25 cellular contexts compared by ENCODE assay signal in genomic region chr16:4982056-4982867, GRCh38. TPM values are rescaled to one million over a fixed set of nuclear protein-coding genes. Genes with fewer than 3 reads are reported as not detected.
DNase-seq lines count a peak whose midpoint lies in the region; ATAC-seq, FAIRE-seq and TF ChIP-seq lines count a peak whose summit lies in the region.
"Had no signal": no experiment of that assay in that cellular context is flagged by ENCODE, and none has a peak within 500 bp of the region (broad histone marks: within the 10 kb centered on the region; RNA-seq: fewer than 3 reads in every experiment).

No MANE protein-coding gene starts in this region.

- H3K27ac ChIP-seq in IMR-90 (ENCODE audit: insufficient read depth, low read length) = no peak overlapping the region
- peak overlapping the region; percentile 49 to 94 (median 89) for H3K27ac ChIP-seq in dorsolateral prefrontal cortex
- H3K27ac ChIP-seq in layer of hippocampus (ENCODE audit: low read depth, low read length) = peak overlapping the region; percentile 72
- peak overlapping the region; percentile 98 for H3K27ac ChIP-seq in skeletal muscle tissue (ENCODE audit: low read depth, low read length)
- H3K27ac ChIP-seq in transverse colon = no peak overlapping the region
- H3K27ac ChIP-seq: coronary artery, hepatocyte, PC-9, SK-N-MC had no signal

- dilution Hi-C loops in IMR-90 (cut with HindIII; ENCODE audit: low sequenced_read_pairs, unreplicated experiment) = no loop called here

- no peak overlapping the region for H2BK20ac ChIP-seq in IMR-90 (ENCODE audit: low read depth, low read length)

- peaks cover 25% of the 10 kb centered on the region for H3K27me3 ChIP-seq in IMR-90 (ENCODE audit: control insufficient read depth, insufficient read depth, low read length)
- H3K27me3 ChIP-seq in dorsolateral prefrontal cortex = no peaks in the 10 kb centered on the region
- no peaks in the 10 kb centered on the region for H3K27me3 ChIP-seq in layer of hippocampus (ENCODE audit: control insufficient read depth, insufficient read depth, low read length)
- H3K27me3 ChIP-seq in skeletal muscle tissue (ENCODE audit: control insufficient read depth in 3 of 3, insufficient read depth in 3 of 3, low read length in 3 of 3) = no peaks in the 10 kb centered on the region
- peaks cover 22% of the 10 kb centered on the region for H3K27me3 ChIP-seq in MG63
- H3K27me3 ChIP-seq in transverse colon = peaks cover 15% of the 10 kb centered on the region

- H3K79me1 ChIP-seq in IMR-90 (ENCODE audit: low read depth in 1 of 2, low read length in 2 of 2) = no peaks in the 10 kb centered on the region

- no peak for TF ChIP-seq EP300 in transverse colon (IDR thresholded peaks at IDR 0.05; ENCODE audit: low read depth)

- H3K4me1 ChIP-seq in IMR-90 (ENCODE audit: control insufficient read depth, insufficient read depth, low read length) = no peaks in the 10 kb centered on the region
- peaks cover 26 to 37% (median 36%) of the 10 kb centered on the region in 3 donors for H3K4me1 ChIP-seq in skeletal muscle tissue (ENCODE audit: control insufficient read depth in 3 of 3, insufficient read depth in 3 of 3, low read length in 3 of 3)
- no peaks in the 10 kb centered on the region for H3K4me1 ChIP-seq in transverse colon

- no peaks in the 10 kb centered on the region for H3K9me1 ChIP-seq in IMR-90 (ENCODE audit: insufficient read depth, low read length)

- no peak for TF ChIP-seq POLR2A in IMR-90 (IDR thresholded peaks at IDR 0.05; ENCODE audit: low read depth, low read length)
- no peak for TF ChIP-seq POLR2A in GM12891 (IDR thresholded peaks at IDR 0.05; ENCODE audit: low read depth, low read length)
- no peak for TF ChIP-seq POLR2A in transverse colon (IDR thresholded peaks at IDR 0.05)

- POLR2A ChIA-PET in IMR-90 (lab: Charles Lee; ENCODE audit: unreplicated experiment) = no interaction called here

- intact Hi-C loops in IMR-90 (cut with micrococcal nuclease) = no loop called here
- intact Hi-C loops in dorsolateral prefrontal cortex (cut with DNase I) = no loop called here
- intact Hi-C loops in transverse colon (cut with DNase I; ENCODE audit: low total_unique reads) = no loop called here

- in situ Hi-C loops in IMR-90 (cut with MboI; ENCODE audit: low sequenced_read_pairs) = no loop called here
- in situ Hi-C loops in transverse colon (cut with MboI; ENCODE audit: low pct_ligation_motif_present in 1 of 4, low pct_unique_long_range_greater_than_20kb in 1 of 4, low sequenced_read_pairs in 3 of 4) = no loop called here

- BruUV-seq in IMR-90 (replicated peaks; lab: Mats Ljungman, UMichigan) = no TSS peak

- H4K91ac ChIP-seq in IMR-90 (ENCODE audit: insufficient read depth, low read depth, low read length) = no peak overlapping the region

- H3K4me3 ChIP-seq in IMR-90 (ENCODE audit: insufficient read depth, low read depth, low read length) (no peak overlapping the region), dorsolateral prefrontal cortex (peak overlapping the region in 9 of 59 donors; percentile 7 to 31 (median 19)), skeletal muscle tissue (ENCODE audit: low read length in 3 of 3) (peak overlapping the region; percentile 48 to 70 (median 67)), MG63 (no peak overlapping the region), transverse colon (no peak overlapping the region)
- H3K4me3 ChIP-seq: coronary artery, hepatocyte, PC-9, SK-N-MC had no signal

- H4K5ac ChIP-seq in IMR-90 (ENCODE audit: low read depth, low read length) = no peak overlapping the region

- ATAC-seq in IMR-90 (ENCODE audit: low read depth) (peak; percentile 17; the same call in 1 of the 2 replicates), GM19023 (IDR thresholded peaks at IDR 0.05; ENCODE audit: unreplicated experiment) (no peak)
- ATAC-seq: activated CD4-positive, CD25-positive, alpha-beta regulatory T cell treated with anti-CD3 and anti-CD28 coated beads, Interleukin-2, amount 50 U/mL, for 24 hours; natural killer cell had no signal

- H2BK120ac ChIP-seq in IMR-90 (ENCODE audit: low read depth, low read length) = no peak overlapping the region

- H2AK5ac ChIP-seq in IMR-90 (ENCODE audit: low read depth, low read length) = no peak overlapping the region

- no peak for DNase-seq in IMR-90
- peak in 2 of 10 donors; percentile 36 to 46 for DNase-seq in dorsolateral prefrontal cortex
- no peak for DNase-seq in GM12891 (ENCODE audit: insufficient read length, low spot score)
- no peak for DNase-seq in MG63
- DNase-seq in transverse colon = no peak
- DNase-seq: activated CD8-positive, alpha-beta memory T cell treated with anti-CD3 and anti-CD28 coated beads for 24 hours; activated naive CD4-positive, alpha-beta T cell treated with anti-CD3 and anti-CD28 coated beads, Interleukin-2, amount 10 ng/mL, durations not matched to agents 7 days and 5 days; activated T-cell treated with anti-CD3 and anti-CD28 coated beads, Interleukin-2, amount 50 U/mL, for 48 hours; CD4-positive, alpha-beta memory T cell; DMS53; islet precursor cell; mesendoderm; natural killer cell; NCI-H774; PC-9; stimulated activated CD4-positive, alpha-beta T cell treated with anti-CD3 and anti-CD28 coated beads, Interleukin-12 subunit alpha, Interleukin-12 subunit beta, amount 100 ng/mL, for 4 hours; stimulated activated CD8-positive, alpha-beta memory T cell treated with anti-CD3 and anti-CD28 coated beads, Interleukin-4, amount 100 ng/mL, for 48 hours had no signal

- WGBS in IMR-90 (ENCODE audit: extremely low coverage in 2 of 2, insufficient read length in 1 of 2), 2 experiments = 27% methylated on average over 4 of the region's 20 CpGs; no CpG with 5 or more reads in 1 of the 2 experiments
- WGBS in transverse colon (ENCODE audit: low coverage in 1 of 2), 2 donors = 64 to 89% methylated on average over 1 to 20 of the region's 20 CpGs

- no peak for TF ChIP-seq RAD21 in IMR-90 (IDR thresholded peaks at IDR 0.05; ENCODE audit: low read length)

- no peak overlapping the region for H4K8ac ChIP-seq in IMR-90 (ENCODE audit: low read depth in 2 of 2, low read length in 2 of 2)

- H3K36me3 ChIP-seq in IMR-90 (ENCODE audit: control insufficient read depth, insufficient read depth, low read length) = no peaks in the 10 kb centered on the region
- H3K36me3 ChIP-seq in skeletal muscle tissue (ENCODE audit: control insufficient read depth in 3 of 3, insufficient read depth in 3 of 3, low read length in 3 of 3) = no peaks in the 10 kb centered on the region
- no peaks in the 10 kb centered on the region for H3K36me3 ChIP-seq in MG63
- no peaks in the 10 kb centered on the region for H3K36me3 ChIP-seq in transverse colon

- no peak overlapping the region for H3K4me2 ChIP-seq in IMR-90 (ENCODE audit: low read depth, low read length)
- H3K4me2 ChIP-seq: hepatocyte, PC-9 had no signal

- H3K9me3 ChIP-seq in IMR-90 (ENCODE audit: control insufficient read depth, insufficient read depth, low read length) = no peaks in the 10 kb centered on the region
- H3K9me3 ChIP-seq in skeletal muscle tissue (ENCODE audit: control insufficient read depth in 3 of 3, low read length in 3 of 3) = peaks cover 0 to 2% (median 0%) of the 10 kb centered on the region in 3 donors
- peaks cover 2% of the 10 kb centered on the region; the same call in 1 of the 2 replicates for H3K9me3 ChIP-seq in MG63
- no peaks in the 10 kb centered on the region for H3K9me3 ChIP-seq in transverse colon

- no peak overlapping the region for H2BK5ac ChIP-seq in IMR-90 (ENCODE audit: low read depth, low read length, poor library complexity, severe bottlenecking)

- H4K20me1 ChIP-seq in IMR-90 (ENCODE audit: insufficient read depth, low read length) = no peaks in the 10 kb centered on the region

- no peak overlapping the region for H3K4ac ChIP-seq in IMR-90 (ENCODE audit: low read depth, low read length)

- CTCF ChIA-PET in IMR-90 (lab: Yijun Ruan, JAX) = no interaction called here

- H2BK15ac ChIP-seq in IMR-90 (ENCODE audit: low read depth, low read length) = no peak overlapping the region

- no peak overlapping the region for H3K23ac ChIP-seq in IMR-90 (ENCODE audit: low read depth, low read length)

- no peak overlapping the region for H3K9ac ChIP-seq in IMR-90 (ENCODE audit: low read depth, low read length)
- peak overlapping the region; percentile 84 to 93 (median 87) for H3K9ac ChIP-seq in skeletal muscle tissue (ENCODE audit: low read depth in 1 of 3, low read length in 3 of 3)

- no peak overlapping the region for H3K18ac ChIP-seq in IMR-90 (ENCODE audit: low read depth, low read length)

- no peak overlapping the region for H3K56ac ChIP-seq in IMR-90 (ENCODE audit: extremely low read depth, insufficient read depth, low read length)

- H2AK9ac ChIP-seq in IMR-90 (replicated peaks; ENCODE audit: low read depth, low read length, poor library complexity) = peak overlapping the region; percentile 16

- TF ChIP-seq CTCF in IMR-90 (conservative IDR thresholded peaks at IDR 0.05; ENCODE audit: low read depth, low read length) (no peak), dorsolateral prefrontal cortex (IDR thresholded peaks at IDR 0.05 in 54 of 56, conservative IDR thresholded peaks at IDR 0.05 in 2 of 56; ENCODE audit: low read depth in 1 of 56, partially characterized antibody in 56 of 56) (no peak), transverse colon (IDR thresholded peaks at IDR 0.05) (no peak)

- no peak for FAIRE-seq in GM12891 (lab: Jason Lieb, UNC)
- FAIRE-seq: astrocyte had no signal

- peak overlapping the region; percentile 70 for H2AFZ ChIP-seq in IMR-90 (replicated peaks; ENCODE audit: low read length, poor library complexity)
- H2AFZ ChIP-seq: hepatocyte, PC-9 had no signal

- no peak overlapping the region for H3K14ac ChIP-seq in IMR-90 (replicated peaks; ENCODE audit: low read depth, low read length)

RNA-seq across cellular contexts. Expression of gene SEC14L5, which starts 24.1 kb away (rescaled TPM):
- not detected in 2 replicates for total RNA-seq in IMR-90 (2012; rRNA removed)
- polyA plus RNA-seq in IMR-90 (2012; rRNA removed) = 0.07 TPM in 1 of 2 replicates, not detected in the other
- 0.01 and 0.02 TPM in 2 replicates for polyA plus RNA-seq in IMR-90 (2012; cell fraction: cytosol; rRNA removed)
- 0.01 and 0.03 TPM in 2 replicates for polyA plus RNA-seq in IMR-90 (2012; cell fraction: nucleus; rRNA removed; ENCODE audit: low replicate concordance)
- total RNA-seq in dorsolateral prefrontal cortex = 100 to 1,000 TPM in 6 of 120 experiments, 10 to 100 TPM in 114; 34.5 to 145 (median 61.7) TPM
- total RNA-seq in skeletal muscle tissue = 1.0 TPM
- 0.15 TPM for polyA plus RNA-seq in GM12891 (2012; ENCODE audit: low read depth, missing spikeins)
- not detected in 2 replicates for total RNA-seq in MG63 (2014; rRNA removed; shearing (Covaris generic); ENCODE audit: low replicate concordance)
- 1 to 10 TPM in 1 of 4 donors, under 1 TPM in 3; 0.32 to 6.2 (median 0.53) TPM for total RNA-seq in transverse colon
- total RNA-seq: CD4-positive, alpha-beta memory T cell had no signal
- polyA plus RNA-seq: CD4-positive, alpha-beta memory T cell had no signal

RNA-seq across cellular contexts. Expression of gene PPL, which starts 45.3 kb away (rescaled TPM):
- total RNA-seq in IMR-90 (2012; rRNA removed) = 0.28 and 0.36 TPM in 2 replicates
- polyA plus RNA-seq in IMR-90 (2012; rRNA removed) = 0.19 and 0.34 TPM in 2 replicates
- polyA plus RNA-seq in IMR-90 (2012; cell fraction: cytosol; rRNA removed) = 0.10 and 0.38 TPM in 2 replicates
- polyA plus RNA-seq in IMR-90 (2012; cell fraction: nucleus; rRNA removed; ENCODE audit: low replicate concordance) = 1.4 and 2.1 TPM in 2 replicates
- 10 to 100 TPM in 115 of 120 experiments, 1 to 10 TPM in 5; 6.5 to 31.8 (median 19.5) TPM for total RNA-seq in dorsolateral prefrontal cortex
- total RNA-seq in skeletal muscle tissue = 1.6 TPM
- 0.15 TPM for polyA plus RNA-seq in GM12891 (2012; ENCODE audit: low read depth, missing spikeins)
- total RNA-seq in MG63 (2014; rRNA removed; shearing (Covaris generic); ENCODE audit: low replicate concordance) = 0.07 and 0.36 TPM in 2 replicates
- 10 to 100 TPM; 13.5 to 28.8 (median 22.8) TPM for total RNA-seq in transverse colon
- total RNA-seq: CD4-positive, alpha-beta memory T cell; natural killer cell had no signal

RNA-seq across cellular contexts. Expression of gene NAGPA, which starts 51.5 kb away (rescaled TPM):
- total RNA-seq in IMR-90 (2012; rRNA removed) = 5.3 and 6.5 TPM in 2 replicates
- 12.2 and 15.0 TPM in 2 replicates for polyA plus RNA-seq in IMR-90 (2012; rRNA removed)
- 15.3 and 22.7 TPM in 2 replicates for polyA plus RNA-seq in IMR-90 (2012; cell fraction: cytosol; rRNA removed)
- polyA plus RNA-seq in IMR-90 (2012; cell fraction: nucleus; rRNA removed; ENCODE audit: low replicate concordance) = 29.9 and 61.0 TPM in 2 replicates
- 10 to 100 TPM; 29.1 to 81.0 (median 49.0) TPM for total RNA-seq in dorsolateral prefrontal cortex
- 5.2 TPM for total RNA-seq in skeletal muscle tissue
- polyA plus RNA-seq in GM12891 (2012; ENCODE audit: low read depth, missing spikeins) = 6.2 TPM
- 43.8 and 55.4 TPM in 2 replicates for total RNA-seq in MG63 (2014; rRNA removed; shearing (Covaris generic); ENCODE audit: low replicate concordance)
- 100 to 1,000 TPM in 1 of 4 donors, 10 to 100 TPM in 3; 42.6 to 250 (median 72.7) TPM for total RNA-seq in transverse colon

Comparison
In these comparisons a context has a peak if more than half of its experiments do, and no peak if none do; other contexts are left out.
1. H3K27ac ChIP-seq: peak in dorsolateral prefrontal cortex (59 of 59), layer of hippocampus (single experiment) and skeletal muscle tissue (single experiment); none in IMR-90 (single experiment) and transverse colon (0 of 4).
2. H3K4me3 ChIP-seq: peak in skeletal muscle tissue (3 of 3); none in IMR-90 (single experiment), MG63 (single experiment) and transverse colon (0 of 4).
3. RNA of gene SEC14L5, which starts 24.1 kb away (total RNA-seq): 34.5 to 145 TPM in dorsolateral prefrontal cortex; 1.0 TPM in skeletal muscle tissue (single experiment), 0.32 to 6.2 TPM in transverse colon, not detected in IMR-90 and not detected in MG63; every median in the first group is over 4 times any median in the second.